ENCODE assay signal across 1 cellular context in the genomic region with DNA sequence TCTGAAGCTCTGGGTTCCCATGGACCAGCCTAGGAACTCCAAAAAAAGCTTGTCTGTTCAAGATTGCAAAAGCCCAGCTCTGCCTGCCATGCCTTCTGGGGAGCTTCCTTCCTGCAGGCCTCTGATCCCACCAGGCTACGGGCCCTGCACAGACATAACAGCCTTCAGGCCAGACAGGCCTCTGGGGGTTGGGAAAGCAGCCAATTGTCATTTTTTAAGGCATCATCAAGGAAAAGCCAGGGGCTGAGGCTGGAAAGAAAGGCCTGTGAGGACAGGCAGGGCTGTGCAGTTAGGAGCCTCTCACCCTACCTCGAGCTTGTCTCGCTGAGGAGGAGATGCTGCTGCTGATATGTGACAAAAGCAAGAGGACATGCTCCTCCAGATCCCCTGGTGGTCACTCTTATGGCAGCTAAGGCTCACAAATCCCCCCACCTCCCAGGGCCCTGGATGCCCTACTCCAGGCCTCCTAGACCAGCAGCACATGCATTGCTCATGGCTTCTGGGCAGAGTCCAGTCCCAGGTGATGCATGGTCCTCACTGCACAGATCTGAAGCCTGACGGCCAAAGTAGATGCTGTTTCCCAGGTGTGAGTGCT.
TF ChIP-seq lines count a peak whose summit lies in the region.

No MANE protein-coding gene starts in this region.

TF ChIP-seq in IMR-90, 13 proteins besides CTCF, POLR2A, EP300 and RAD21 (continued from another document):
- TF ChIP-seq FOS (IDR thresholded peaks at IDR 0.05; ENCODE audit: low read depth, low read length): no peak
